Comparison of ENCODE assay signal across 20 cellular contexts in the genomic region with DNA sequence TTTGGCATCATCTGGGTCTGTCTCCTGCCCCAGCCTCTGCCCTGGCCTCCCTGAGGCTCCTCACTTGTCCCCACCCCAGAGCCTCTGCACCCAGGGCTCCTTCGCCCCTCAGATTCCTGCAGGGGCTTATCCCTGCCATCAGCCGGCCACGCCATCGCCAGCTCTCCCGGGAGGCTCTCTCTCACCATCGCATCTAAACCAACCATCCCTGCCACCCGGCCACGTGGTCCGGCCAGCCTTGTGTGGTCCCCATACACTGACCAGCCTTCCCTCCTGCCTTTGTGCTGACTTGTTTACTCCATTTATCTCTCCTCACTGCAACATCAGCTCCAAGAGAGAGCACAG.
DNase-seq lines count a peak whose midpoint lies in the region; ATAC-seq and TF ChIP-seq lines count a peak whose summit lies in the region.
"Had no signal": no experiment of that assay in that cellular context is flagged by ENCODE, and none has a peak within 500 bp of the region (broad histone marks: within the 10 kb centered on the region; RNA-seq: fewer than 3 reads in every experiment).

No MANE protein-coding gene starts in this region.

- no peak overlapping the region for H3K27ac ChIP-seq in neural progenitor cell
- H3K27ac ChIP-seq: A549 had no signal

- peak; percentile 72 for DNase-seq in chondrocyte (ENCODE audit: low spot score)
- DNase-seq in neural progenitor cell (ENCODE audit: low spot score) = no peak
- peak; percentile 41 for DNase-seq in posterior vena cava (ENCODE audit: low spot score)
- no peak for DNase-seq in stimulated activated naive B cell treated with anti-CD40 and anti-IgM and Interleukin-4, amounts not matched to agents 10 μg/mL and 1 μg/mL and 100 μg/mL, for 72 hours
- DNase-seq in iPS-NIHi7 (ENCODE audit: extremely low spot score) = no peak
- no peak for DNase-seq in medulla oblongata (ENCODE audit: extremely low spot score)
- no peak for DNase-seq in stimulated activated CD4-positive, alpha-beta T cell treated with anti-CD3 and anti-CD28 coated beads, Interleukin-4, amount 100 ng/mL, for 24 hours
- DNase-seq in erythroblast (lab: John Stamatoyannopoulos, UW) = no peak
- DNase-seq: 8988T; ACHN; C1 segment of cervical spinal cord; Calu3; CD4-positive, alpha-beta memory T cell; COR-L47; DMS53; DMS79 treated with DMSO at 0.1 percent for 48 hours; GF-D8; GOT3; HCEC 1CT had no signal

- H3K27me3 ChIP-seq in neural progenitor cell = no peaks in the 10 kb centered on the region

- H3K9me3 ChIP-seq in neural progenitor cell (ENCODE audit: low read depth) = no peaks in the 10 kb centered on the region
- H3K9me3 ChIP-seq: A549 had no signal

- no peak overlapping the region for H3K4me2 ChIP-seq in neural progenitor cell
- H3K4me2 ChIP-seq: A549 had no signal

- H3K27me3 Mint-ChIP-seq in chondrocyte (ENCODE audit: low read depth) (peaks cover 40% of the 10 kb centered on the region), neural progenitor cell (ENCODE audit: insufficient read depth, low read depth) (peaks cover 19% of the 10 kb centered on the region)
- H3K27me3 Mint-ChIP-seq in stimulated activated naive B cell treated with anti-CD40 and anti-IgM and Interleukin-4, amounts not matched to agents 10 μg/mL and 1 μg/mL and 100 μg/mL, for 72 hours = peaks cover 56 to 66% of the 10 kb centered on the region in 2 donors

- H3K4me1 ChIP-seq in neural progenitor cell = peaks cover 8% of the 10 kb centered on the region
- H3K4me1 ChIP-seq: A549 had no signal

- H4K20me1 ChIP-seq in neural progenitor cell (ENCODE audit: low read depth) = no peaks in the 10 kb centered on the region

- no peaks in the 10 kb centered on the region for H3K79me2 ChIP-seq in neural progenitor cell (ENCODE audit: low read depth)

- no peak overlapping the region for H3K4me3 ChIP-seq in neural progenitor cell
- H3K4me3 ChIP-seq: A549 had no signal

- H3K4me3 Mint-ChIP-seq in chondrocyte (ENCODE audit: unreplicated experiment) (no peak overlapping the region), neural progenitor cell (no peak overlapping the region)
- H3K4me3 Mint-ChIP-seq in stimulated activated naive B cell treated with anti-CD40 and anti-IgM and Interleukin-4, amounts not matched to agents 10 μg/mL and 1 μg/mL and 100 μg/mL, for 72 hours = no peak overlapping the region
- H3K4me3 Mint-ChIP-seq: CD4-positive, alpha-beta memory T cell had no signal

- no peak overlapping the region for H3K9ac ChIP-seq in neural progenitor cell

- H3K4me1 Mint-ChIP-seq in chondrocyte (ENCODE audit: low read depth) = no peaks in the 10 kb centered on the region
- peaks cover 16% of the 10 kb centered on the region for H3K4me1 Mint-ChIP-seq in neural progenitor cell
- H3K4me1 Mint-ChIP-seq in stimulated activated naive B cell treated with anti-CD40 and anti-IgM and Interleukin-4, amounts not matched to agents 10 μg/mL and 1 μg/mL and 100 μg/mL, for 72 hours = peaks cover 7 to 11% of the 10 kb centered on the region in 2 donors

- intact Hi-C loops in posterior vena cava (cut with DNase I) = loop anchor here in 1 of 2 donors (5.0 kb wide), 2 partner anchors 85 to 1615 kb away; no protein-coding TSS in a partner anchor

- no peaks in the 10 kb centered on the region for H3F3A ChIP-seq in neural progenitor cell (ENCODE audit: low read depth)

- H3K36me3 Mint-ChIP-seq in chondrocyte (ENCODE audit: low read depth) (no peaks in the 10 kb centered on the region), neural progenitor cell (no peaks in the 10 kb centered on the region)
- H3K36me3 Mint-ChIP-seq in stimulated activated naive B cell treated with anti-CD40 and anti-IgM and Interleukin-4, amounts not matched to agents 10 μg/mL and 1 μg/mL and 100 μg/mL, for 72 hours = no peaks in the 10 kb centered on the region
- H3K36me3 Mint-ChIP-seq: CD4-positive, alpha-beta memory T cell had no signal

- no peak for ATAC-seq in stimulated activated naive B cell treated with anti-CD40 and anti-IgM and Interleukin-4, amounts not matched to agents 10 μg/mL and 1 μg/mL and 100 μg/mL, for 72 hours (replicated peaks)
- ATAC-seq: A549 had no signal

- no peak for TF ChIP-seq CTCF in chondrocyte (IDR thresholded peaks at IDR 0.05)
- no peak for TF ChIP-seq CTCF in neural progenitor cell (IDR thresholded peaks at IDR 0.05)

- H3K36me3 ChIP-seq in neural progenitor cell = no peaks in the 10 kb centered on the region

- H3K27ac Mint-ChIP-seq in chondrocyte (ENCODE audit: unreplicated experiment) (no peak overlapping the region), neural progenitor cell (peak overlapping the region; percentile 12)
- peak overlapping the region; percentile 2 for H3K27ac Mint-ChIP-seq in stimulated activated naive B cell treated with anti-CD40 and anti-IgM and Interleukin-4, amounts not matched to agents 10 μg/mL and 1 μg/mL and 100 μg/mL, for 72 hours
- H3K27ac Mint-ChIP-seq: CD4-positive, alpha-beta memory T cell had no signal

- H2AFZ ChIP-seq in neural progenitor cell (replicated peaks) = no peak overlapping the region

- no peak for TF ChIP-seq POLR2A in erythroblast (IDR thresholded peaks at IDR 0.05; ENCODE audit: low read length)

- no peaks in the 10 kb centered on the region for H3K9me3 Mint-ChIP-seq in chondrocyte (ENCODE audit: low read depth)
- H3K9me3 Mint-ChIP-seq in neural progenitor cell = no peaks in the 10 kb centered on the region
- H3K9me3 Mint-ChIP-seq in stimulated activated naive B cell treated with anti-CD40 and anti-IgM and Interleukin-4, amounts not matched to agents 10 μg/mL and 1 μg/mL and 100 μg/mL, for 72 hours = no peaks in the 10 kb centered on the region

Comparison
In these comparisons a context has a peak if more than half of its experiments do, and no peak if none do; other contexts are left out.
1. DNase-seq: peak in chondrocyte (single experiment) and posterior vena cava (single experiment); none in neural progenitor cell (single experiment), stimulated activated naive B cell treated with anti-CD40 and anti-IgM and Interleukin-4, amounts not matched to agents 10 μg/mL and 1 μg/mL and 100 μg/mL, for 72 hours (single experiment), iPS-NIHi7 (single experiment), medulla oblongata (single experiment), stimulated activated CD4-positive, alpha-beta T cell treated with anti-CD3 and anti-CD28 coated beads, Interleukin-4, amount 100 ng/mL, for 24 hours (single experiment) and erythroblast (0 of 2).